2 cellular contexts compared by ENCODE assay signal in genomic region chr20:49513531-49513930, GRCh38.
TF ChIP-seq lines count a peak whose summit lies in the region.

No MANE protein-coding gene starts in this region.

TF ChIP-seq in IMR-90, 13 proteins besides CTCF, POLR2A, EP300 and RAD21:
- TF ChIP-seq MAFK (IDR thresholded peaks at IDR 0.05; ENCODE audit: low read depth, low read length), result no peak
- no peak for TF ChIP-seq CEBPB (IDR thresholded peaks at IDR 0.05; ENCODE audit: low read depth, low read length)
- TF ChIP-seq, protein P1, sequence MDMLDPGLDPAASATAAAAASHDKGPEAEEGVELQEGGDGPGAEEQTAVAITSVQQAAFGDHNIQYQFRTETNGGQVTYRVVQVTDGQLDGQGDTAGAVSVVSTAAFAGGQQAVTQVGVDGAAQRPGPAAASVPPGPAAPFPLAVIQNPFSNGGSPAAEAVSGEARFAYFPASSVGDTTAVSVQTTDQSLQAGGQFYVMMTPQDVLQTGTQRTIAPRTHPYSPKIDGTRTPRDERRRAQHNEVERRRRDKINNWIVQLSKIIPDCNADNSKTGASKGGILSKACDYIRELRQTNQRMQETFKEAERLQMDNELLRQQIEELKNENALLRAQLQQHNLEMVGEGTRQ (IDR thresholded peaks at IDR 0.05; ENCODE audit: low read depth, low read length), result peak; percentile 51
- no peak for TF ChIP-seq MXI1 (IDR thresholded peaks at IDR 0.05; ENCODE audit: borderline replicate concordance, low read depth, low read length)
- no peak for TF ChIP-seq RFX5 (IDR thresholded peaks at IDR 0.05; ENCODE audit: low read depth, low read length)

TF ChIP-seq in WTC11, 78 proteins besides CTCF, POLR2A, EP300 and RAD21:
- TF ChIP-seq PREB (CRISPR knock-in tag; IDR thresholded peaks at IDR 0.05; ENCODE audit: borderline replicate concordance), result no peak
- TF ChIP-seq NFYB (CRISPR knock-in tag; conservative IDR thresholded peaks at IDR 0.05; ENCODE audit: low read depth), result peak; percentile 36
- no peak for TF ChIP-seq TEAD4 (CRISPR knock-in tag; IDR thresholded peaks at IDR 0.05)
- TF ChIP-seq, protein P1 (CRISPR knock-in tag; IDR thresholded peaks at IDR 0.05), result peak; percentile 72
- no peak for TF ChIP-seq MLX (CRISPR knock-in tag; IDR thresholded peaks at IDR 0.05)
